In the genomic region with DNA sequence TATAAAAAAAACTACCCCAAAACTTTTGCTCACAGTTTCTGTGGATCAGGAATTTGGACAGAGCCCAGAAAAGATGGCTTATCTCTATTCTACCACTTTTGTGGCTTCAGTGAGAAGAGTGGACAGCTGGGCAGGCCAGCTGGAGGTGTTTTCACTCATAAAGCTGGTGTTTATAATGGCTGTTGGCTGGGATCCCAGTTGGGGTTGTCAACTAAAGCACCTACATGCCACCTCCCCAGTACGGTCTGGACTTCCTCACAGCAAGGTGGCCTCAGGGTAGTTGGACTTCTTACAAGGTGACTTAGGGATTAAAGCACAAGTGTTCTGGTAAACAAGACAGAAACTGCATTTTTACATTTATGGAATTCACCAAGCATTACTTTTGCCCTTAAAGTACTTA, we compare ENCODE assay signal across 21 cellular contexts.
DNase-seq lines count a peak whose midpoint lies in the region; ATAC-seq lines count a peak whose summit lies in the region.
"Had no signal": no experiment of that assay in that cellular context is flagged by ENCODE, and none has a peak within 500 bp of the region (broad histone marks: within the 10 kb centered on the region; RNA-seq: fewer than 3 reads in every experiment).

No MANE protein-coding gene starts in this region.

- ATAC-seq in HG02763 (IDR thresholded peaks at IDR 0.05; ENCODE audit: unreplicated experiment) (no peak), GM21786 (IDR thresholded peaks at IDR 0.05; ENCODE audit: unreplicated experiment) (no peak)
- ATAC-seq: activated naive CD4-positive, alpha-beta T cell treated with anti-CD3 and anti-CD28 coated beads, Interleukin-2, amount 50 U/mL, for 72 hours; left cardiac atrium; natural killer cell; right lobe of liver; stimulated activated memory B cell treated with anti-CD40 and anti-IgM and Interleukin-4, amounts not matched to agents 10 μg/mL and 1 μg/mL and 100 μg/mL, for 72 hours had no signal

- peak; percentile 49 for DNase-seq in DMS79 treated with DMSO at 0.1 percent for 48 hours (lab: John Stamatoyannopoulos, UW)
- peak; percentile 83 for DNase-seq in NCI-H2029 (lab: John Stamatoyannopoulos, UW)
- DNase-seq in NCI-H774 (lab: John Stamatoyannopoulos, UW): peak; percentile 86
- DNase-seq in renal cortical epithelial cell (ENCODE audit: low read depth): peak; percentile 54
- no peak for DNase-seq in NCI-H128 (lab: John Stamatoyannopoulos, UW; ENCODE audit: unreplicated experiment)
- DNase-seq: Caco-2; effector memory CD4-positive, alpha-beta T cell; esophagus squamous epithelium; GDM1; HCEC 1CT; left cardiac atrium; MV-4-11; natural killer cell; NCI-H526; ovary; PC-9; right lobe of liver had no signal
